In the genomic region with DNA sequence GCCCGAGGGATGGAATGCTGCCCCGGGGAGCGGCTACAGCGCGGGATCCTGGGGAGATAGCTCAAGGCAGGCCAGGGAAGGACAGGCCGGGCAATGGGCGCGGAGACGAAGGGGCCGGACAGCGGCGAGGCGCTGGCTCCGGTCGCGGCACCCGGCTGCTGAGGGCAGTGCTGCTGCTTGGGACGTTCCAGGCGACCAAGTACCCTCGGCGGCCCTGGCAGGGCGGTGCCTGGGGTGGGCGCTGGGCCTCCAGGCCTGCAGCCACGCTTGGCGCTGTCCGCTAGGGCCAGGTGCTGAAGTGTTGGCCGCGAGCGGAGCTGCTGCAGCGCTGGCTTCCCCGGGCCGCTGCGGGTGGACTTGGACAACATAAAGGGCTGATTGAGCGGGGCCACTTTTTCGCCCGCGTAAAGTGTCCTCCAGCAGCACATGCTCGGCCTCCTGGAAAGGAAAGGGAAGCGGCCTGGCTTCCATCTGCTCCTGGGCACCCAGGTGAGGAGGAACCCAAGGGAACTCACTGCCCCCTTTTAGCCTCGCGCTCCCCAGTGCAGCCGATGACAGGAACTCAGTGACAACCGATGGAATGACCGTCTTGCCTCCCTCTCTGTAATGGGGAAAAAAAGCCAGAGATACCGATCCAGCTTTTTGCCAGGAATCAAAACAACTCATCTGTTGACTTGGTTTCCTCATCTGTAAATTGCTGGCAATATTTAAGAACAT, we compare ENCODE assay signal across 8 cellular contexts.
DNase-seq lines count a peak whose midpoint lies in the region; ATAC-seq lines count a peak whose summit lies in the region.

No MANE protein-coding gene starts in this region.

- no peak overlapping the region for H3K9ac ChIP-seq in adipocyte (ENCODE audit: low read length)

- no peaks in the 10 kb centered on the region for H3K27me3 ChIP-seq in adipocyte (replicated peaks; ENCODE audit: control insufficient read depth, insufficient read depth, low read length)

- ATAC-seq in GM19463 (IDR thresholded peaks at IDR 0.05; ENCODE audit: unreplicated experiment): no peak
- ATAC-seq in GM18867 (IDR thresholded peaks at IDR 0.05; ENCODE audit: unreplicated experiment): no peak

- no peaks in the 10 kb centered on the region for H3K36me3 ChIP-seq in adipocyte (ENCODE audit: control insufficient read depth, insufficient read depth, low read length, severe bottlenecking)

- DNase-seq in COLO829 (ENCODE audit: low spot score): peak; percentile 10
- DNase-seq in KBM-7: peak; percentile 40
- peak; percentile 24 for DNase-seq in adipocyte (ENCODE audit: low read depth)
- DNase-seq in hypothalamus (lab: John Stamatoyannopoulos, UW): peak in 44 of 51 donors; percentile 0 to 69 (median 29)
- DNase-seq in skeletal muscle cell (ENCODE audit: low read depth): peak; percentile 4
- DNase-seq in GF-D8 (lab: John Stamatoyannopoulos, UW): no peak

- H3K4me3 ChIP-seq in adipocyte (ENCODE audit: low read length) (no peak overlapping the region), skeletal muscle cell (ENCODE audit: low read depth, low read length) (no peak overlapping the region)

- in situ Hi-C loops in KBM-7 (cut with MboI; ENCODE audit: low pct_unique_long_range_greater_than_20kb, low sequenced_read_pairs): no loop called here

- H3K9me3 ChIP-seq in adipocyte (ENCODE audit: control insufficient read depth, low read length): no peaks in the 10 kb centered on the region

- H3K4me1 ChIP-seq in adipocyte (ENCODE audit: control insufficient read depth, insufficient read depth, low read length): no peaks in the 10 kb centered on the region
